ENCODE assay signal across 29 cellular contexts in the genomic region with DNA sequence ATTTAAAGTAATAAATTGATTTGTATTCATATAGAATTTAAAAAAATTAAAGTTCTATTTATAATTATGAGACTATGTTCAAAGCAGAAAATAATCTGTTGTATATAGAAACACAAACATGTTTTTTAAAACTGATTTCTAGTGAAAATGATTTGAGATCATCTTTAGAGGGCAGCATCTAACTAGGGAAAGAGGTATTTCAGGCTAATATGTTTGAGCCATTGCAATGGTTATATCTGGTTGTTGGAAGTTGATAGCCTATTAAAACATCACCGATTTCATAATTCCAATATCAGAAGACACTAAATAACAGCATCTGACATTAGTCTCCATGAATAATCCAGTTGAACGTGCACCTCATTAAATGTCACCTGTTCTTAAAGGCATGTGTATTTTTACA.
DNase-seq lines count a peak whose midpoint lies in the region; ATAC-seq, FAIRE-seq and TF ChIP-seq lines count a peak whose summit lies in the region.
"Had no signal": no experiment of that assay in that cellular context is flagged by ENCODE, and none has a peak within 500 bp of the region (broad histone marks: within the 10 kb centered on the region; RNA-seq: fewer than 3 reads in every experiment).

No MANE protein-coding gene starts in this region.

- DNase-seq in COR-L47 (lab: John Stamatoyannopoulos, UW): peak; percentile 3
- no peak for DNase-seq in stimulated activated CD4-positive, alpha-beta T cell treated with anti-CD3 and anti-CD28 coated beads, Interleukin-1b, Interleukin-23, amount 100 ng/mL, for 48 hours
- no peak for DNase-seq in amygdala (lab: John Stamatoyannopoulos, UW)
- DNase-seq: activated CD4-positive, alpha-beta T cell treated with anti-CD3 and anti-CD28 coated beads for 48 hours; activated effector memory CD4-positive, alpha-beta T cell treated with Interleukin-2 at 50 U/mL for 16 hours; effector CD8-positive, alpha-beta T cell; erythroblast; head of caudate nucleus; islet precursor cell; Kasumi-1; left ventricle myocardium inferior; mesendoderm; NCI-H1694 treated with DMSO at 0.1 percent for 48 hours; NCI-H2171 treated with DMSO at 0.1 percent for 48 hours; Peyer's patch; SHP77 treated with DMSO at 0.1 percent for 48 hours; stimulated activated CD4-positive, alpha-beta T cell treated with anti-CD3 and anti-CD28 coated beads, Interleukin-2, amount 100 ng/mL, for 48 hours; T-helper 9 cell; tibial artery had no signal

- H3K27ac ChIP-seq in 22Rv1 (no peak overlapping the region), OCI-LY3 (ENCODE audit: low read length) (no peak overlapping the region)
- H3K27ac ChIP-seq: BLaER1 treated with 17β-estradiol and CSF1 and Interleukin-3, amounts not matched to agents 10 nM and 100 nM; coronary artery; left ventricle myocardium inferior; neutrophil; Peyer's patch; tibial artery had no signal

- H3K4me2 ChIP-seq in OCI-LY3 (ENCODE audit: low read length): no peak overlapping the region
- H3K4me2 ChIP-seq: BLaER1 treated with 17β-estradiol and CSF1 and Interleukin-3, amounts not matched to agents 10 nM and 100 nM had no signal

- FAIRE-seq in endometrium (lab: Jason Lieb, UNC): peak; percentile 86
- FAIRE-seq: HepG2 had no signal

- H3K36me3 ChIP-seq in OCI-LY3 (replicated peaks; ENCODE audit: low read depth, low read length): no peaks in the 10 kb centered on the region
- H3K36me3 ChIP-seq: BLaER1 treated with 17β-estradiol and CSF1 and Interleukin-3, amounts not matched to agents 10 nM and 100 nM; left ventricle myocardium inferior; neutrophil; Peyer's patch; tibial artery had no signal

- no peaks in the 10 kb centered on the region; the same call in 1 of the 2 replicates for H3K9me3 ChIP-seq in OCI-LY3 (ENCODE audit: insufficient read depth, low read length)
- H3K9me3 ChIP-seq: left ventricle myocardium inferior, neutrophil, Peyer's patch, tibial artery had no signal

- TF ChIP-seq CTCF in 22Rv1 (IDR thresholded peaks at IDR 0.05): peak; percentile 14; the same call in 1 of the 2 replicates
- peak; percentile 18; the same call in 1 of the 2 replicates for TF ChIP-seq CTCF in OCI-LY3 (IDR thresholded peaks at IDR 0.05; ENCODE audit: low read depth, low read length)

- H3K4me3 ChIP-seq in OCI-LY3 (ENCODE audit: low read length): no peak overlapping the region
- H3K4me3 ChIP-seq: BLaER1 treated with 17β-estradiol and CSF1 and Interleukin-3, amounts not matched to agents 10 nM and 100 nM; coronary artery; left ventricle myocardium inferior; Peyer's patch; tibial artery had no signal

- no peak overlapping the region for H2AFZ ChIP-seq in OCI-LY3 (ENCODE audit: low read depth, low read length)

- no peaks in the 10 kb centered on the region for H3K27me3 ChIP-seq in OCI-LY3 (ENCODE audit: low read depth, low read length)
- H3K27me3 ChIP-seq: BLaER1 treated with 17β-estradiol and CSF1 and Interleukin-3, amounts not matched to agents 10 nM and 100 nM; neutrophil; Peyer's patch; tibial artery had no signal

- H3K4me1 ChIP-seq in OCI-LY3 (ENCODE audit: low read length): no peaks in the 10 kb centered on the region
- H3K4me1 ChIP-seq: BLaER1 treated with 17β-estradiol and CSF1 and Interleukin-3, amounts not matched to agents 10 nM and 100 nM; left ventricle myocardium inferior; Peyer's patch; tibial artery had no signal

- no peak overlapping the region for H3K9ac ChIP-seq in OCI-LY3 (ENCODE audit: low read length)
- H3K9ac ChIP-seq: BLaER1 treated with 17β-estradiol and CSF1 and Interleukin-3, amounts not matched to agents 10 nM and 100 nM had no signal

- ATAC-seq in GM21360 (IDR thresholded peaks at IDR 0.05; ENCODE audit: unreplicated experiment): no peak
- ATAC-seq: activated naive CD4-positive, alpha-beta T cell treated with anti-CD3 and anti-CD28 coated beads, Interleukin-2, amount 50 U/mL, for 72 hours; HepG2; sciatic nerve had no signal

- H3K79me2 ChIP-seq in OCI-LY3 (ENCODE audit: low read length): no peaks in the 10 kb centered on the region

- H4K20me1 ChIP-seq in OCI-LY3 (ENCODE audit: insufficient read depth, low read length): no peaks in the 10 kb centered on the region
- H4K20me1 ChIP-seq: BLaER1 treated with 17β-estradiol and CSF1 and Interleukin-3, amounts not matched to agents 10 nM and 100 nM had no signal
